ENCODE assay signal across 1 cellular context in genomic region chrX:40012800-40013682, GRCh38.
A peak's percentile ranks its signal among the peaks of the same experiment; 100 is the strongest.
TF ChIP-seq lines count a peak whose summit lies in the region.

No MANE protein-coding gene starts in this region.

TF ChIP-seq in HEK293, 187 proteins besides CTCF, POLR2A, EP300 and RAD21 (continued from another document and continues in another):
- TF ChIP-seq, protein P1, sequence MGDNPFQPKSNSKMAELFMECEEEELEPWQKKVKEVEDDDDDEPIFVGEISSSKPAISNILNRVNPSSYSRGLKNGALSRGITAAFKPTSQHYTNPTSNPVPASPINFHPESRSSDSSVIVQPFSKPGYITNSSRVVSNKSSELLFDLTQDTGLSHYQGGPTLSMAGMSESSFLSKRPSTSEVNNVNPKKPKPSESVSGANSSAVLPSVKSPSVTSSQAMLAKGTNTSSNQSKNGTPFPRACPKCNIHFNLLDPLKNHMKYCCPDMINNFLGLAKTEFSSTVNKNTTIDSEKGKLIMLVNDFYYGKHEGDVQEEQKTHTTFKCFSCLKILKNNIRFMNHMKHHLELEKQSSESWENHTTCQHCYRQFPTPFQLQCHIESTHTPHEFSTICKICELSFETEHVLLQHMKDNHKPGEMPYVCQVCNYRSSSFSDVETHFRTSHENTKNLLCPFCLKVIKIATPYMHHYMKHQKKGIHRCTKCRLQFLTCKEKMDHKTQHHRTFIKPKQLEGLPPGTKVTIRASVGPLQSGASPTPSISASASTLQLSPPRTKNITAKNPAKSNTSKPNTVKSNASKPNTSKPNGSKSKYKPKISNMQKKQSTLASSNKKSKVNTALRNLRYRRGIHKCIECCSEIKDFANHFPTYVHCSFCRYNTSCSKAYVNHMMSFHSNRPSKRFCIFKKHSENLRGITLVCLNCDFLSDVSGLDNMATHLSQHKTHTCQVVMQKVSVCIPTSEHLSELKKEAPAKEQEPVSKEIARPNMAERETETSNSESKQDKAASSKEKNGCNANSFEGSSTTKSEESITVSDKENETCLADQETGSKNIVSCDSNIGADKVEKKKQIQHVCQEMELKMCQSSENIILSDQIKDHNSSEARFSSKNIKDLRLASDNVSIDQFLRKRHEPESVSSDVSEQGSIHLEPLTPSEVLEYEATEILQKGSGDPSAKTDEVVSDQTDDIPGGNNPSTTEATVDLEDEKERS (tag by site-specific recombination; IDR thresholded peaks at IDR 0.05) = no peak
- TF ChIP-seq, protein P2, sequence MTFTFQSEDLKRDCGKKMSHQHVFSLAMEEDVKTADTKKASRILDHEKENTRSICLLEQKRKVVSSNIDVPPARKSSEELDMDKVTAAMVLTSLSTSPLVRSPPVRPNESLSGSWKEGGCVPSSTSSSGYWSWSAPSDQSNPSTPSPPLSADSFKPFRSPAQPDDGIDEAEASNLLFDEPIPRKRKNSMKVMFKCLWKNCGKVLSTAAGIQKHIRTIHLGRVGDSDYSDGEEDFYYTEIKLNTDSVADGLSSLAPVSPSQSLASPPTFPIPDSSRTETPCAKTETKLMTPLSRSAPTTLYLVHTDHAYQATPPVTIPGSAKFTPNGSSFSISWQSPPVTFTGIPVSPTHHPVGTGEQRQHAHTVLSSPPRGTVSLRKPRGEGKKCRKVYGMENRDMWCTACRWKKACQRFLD (tag by site-specific recombination; IDR thresholded peaks at IDR 0.05) = no peak
- TF ChIP-seq ZNF292 (tag by site-specific recombination; IDR thresholded peaks at IDR 0.05; ENCODE audit: borderline replicate concordance, low read depth) (no peak), ZNF571 (tag by site-specific recombination; IDR thresholded peaks at IDR 0.05) (no peak), ZNF302 (tag by site-specific recombination; IDR thresholded peaks at IDR 0.05; ENCODE audit: low read depth) (no peak), ZSCAN18 (tag by site-specific recombination; IDR thresholded peaks at IDR 0.05) (no peak), ZNF121 (tag by site-specific recombination; IDR thresholded peaks at IDR 0.05) (no peak), ZNF626 (tag by site-specific recombination; IDR thresholded peaks at IDR 0.05) (no peak), ZNF768 (tag by site-specific recombination; IDR thresholded peaks at IDR 0.05) (no peak), ZNF585B (tag by site-specific recombination; IDR thresholded peaks at IDR 0.05) (no peak), ZNF658 (tag by site-specific recombination; IDR thresholded peaks at IDR 0.05) (no peak), ZNF133 (tag by site-specific recombination; IDR thresholded peaks at IDR 0.05) (no peak), ZNF501 (tag by site-specific recombination; IDR thresholded peaks at IDR 0.05) (no peak), SP7 (tag by site-specific recombination; IDR thresholded peaks at IDR 0.05) (0 out of 2 replicates have a peak, but pooled peaks have one; percentile 47), ZNF670 (tag by site-specific recombination; IDR thresholded peaks at IDR 0.05; ENCODE audit: low read depth) (no peak), ZNF596 (tag by site-specific recombination; IDR thresholded peaks at IDR 0.05) (no peak), ZNF175 (tag by site-specific recombination; IDR thresholded peaks at IDR 0.05) (no peak), ZNF354C (tag by site-specific recombination; IDR thresholded peaks at IDR 0.05; ENCODE audit: borderline replicate concordance, low read depth) (no peak), OSR2 (tag by site-specific recombination; IDR thresholded peaks at IDR 0.05) (no peak), ZNF366 (tag by site-specific recombination; conservative IDR thresholded peaks at IDR 0.05) (no peak), ZNF624 (tag by site-specific recombination; IDR thresholded peaks at IDR 0.05) (no peak), KLF9 (tag by site-specific recombination; IDR thresholded peaks at IDR 0.05; ENCODE audit: low read depth) (no peak), SCRT1 (tag by site-specific recombination; IDR thresholded peaks at IDR 0.05; ENCODE audit: borderline replicate concordance) (no peak), ZNF266 (tag by site-specific recombination; IDR thresholded peaks at IDR 0.05; ENCODE audit: low read depth) (no peak), ZNF155 (tag by site-specific recombination; IDR thresholded peaks at IDR 0.05) (no peak), SCRT2 (tag by site-specific recombination; IDR thresholded peaks at IDR 0.05) (no peak), ZFHX2 (tag by site-specific recombination; conservative IDR thresholded peaks at IDR 0.05) (no peak), ZNF416 (tag by site-specific recombination; IDR thresholded peaks at IDR 0.05) (no peak), ZNF138 (tag by site-specific recombination; IDR thresholded peaks at IDR 0.05; ENCODE audit: borderline replicate concordance) (no peak), ZNF530 (tag by site-specific recombination; IDR thresholded peaks at IDR 0.05; ENCODE audit: low read depth) (no peak), ZNF214 (tag by site-specific recombination; IDR thresholded peaks at IDR 0.05; ENCODE audit: borderline replicate concordance) (no peak), ZNF529 (tag by site-specific recombination; IDR thresholded peaks at IDR 0.05; ENCODE audit: insufficient replicate concordance) (no peak), EGR2 (tag by site-specific recombination; IDR thresholded peaks at IDR 0.05; ENCODE audit: low read depth) (no peak), ZNF701 (tag by site-specific recombination; IDR thresholded peaks at IDR 0.05) (no peak), YY1 (tag by site-specific recombination; IDR thresholded peaks at IDR 0.05) (no peak), SP2 (tag by site-specific recombination; IDR thresholded peaks at IDR 0.05) (peak; percentile 57), ZBTB26 (tag by site-specific recombination; optimal IDR thresholded peaks at IDR 0.05) (no peak), ZNF10 (tag by site-specific recombination; IDR thresholded peaks at IDR 0.05) (no peak), ZNF2 (tag by site-specific recombination; IDR thresholded peaks at IDR 0.05) (no peak), IKZF3 (tag by site-specific recombination; IDR thresholded peaks at IDR 0.05) (0 out of 2 replicates have a peak, but pooled peaks have one; percentile 16), ZNF274 (IDR thresholded peaks at IDR 0.05; ENCODE audit: low read length) (no peak), ZNF274 (tag by site-specific recombination; IDR thresholded peaks at IDR 0.05; ENCODE audit: borderline replicate concordance) (no peak)
- TF ChIP-seq, protein P3, sequence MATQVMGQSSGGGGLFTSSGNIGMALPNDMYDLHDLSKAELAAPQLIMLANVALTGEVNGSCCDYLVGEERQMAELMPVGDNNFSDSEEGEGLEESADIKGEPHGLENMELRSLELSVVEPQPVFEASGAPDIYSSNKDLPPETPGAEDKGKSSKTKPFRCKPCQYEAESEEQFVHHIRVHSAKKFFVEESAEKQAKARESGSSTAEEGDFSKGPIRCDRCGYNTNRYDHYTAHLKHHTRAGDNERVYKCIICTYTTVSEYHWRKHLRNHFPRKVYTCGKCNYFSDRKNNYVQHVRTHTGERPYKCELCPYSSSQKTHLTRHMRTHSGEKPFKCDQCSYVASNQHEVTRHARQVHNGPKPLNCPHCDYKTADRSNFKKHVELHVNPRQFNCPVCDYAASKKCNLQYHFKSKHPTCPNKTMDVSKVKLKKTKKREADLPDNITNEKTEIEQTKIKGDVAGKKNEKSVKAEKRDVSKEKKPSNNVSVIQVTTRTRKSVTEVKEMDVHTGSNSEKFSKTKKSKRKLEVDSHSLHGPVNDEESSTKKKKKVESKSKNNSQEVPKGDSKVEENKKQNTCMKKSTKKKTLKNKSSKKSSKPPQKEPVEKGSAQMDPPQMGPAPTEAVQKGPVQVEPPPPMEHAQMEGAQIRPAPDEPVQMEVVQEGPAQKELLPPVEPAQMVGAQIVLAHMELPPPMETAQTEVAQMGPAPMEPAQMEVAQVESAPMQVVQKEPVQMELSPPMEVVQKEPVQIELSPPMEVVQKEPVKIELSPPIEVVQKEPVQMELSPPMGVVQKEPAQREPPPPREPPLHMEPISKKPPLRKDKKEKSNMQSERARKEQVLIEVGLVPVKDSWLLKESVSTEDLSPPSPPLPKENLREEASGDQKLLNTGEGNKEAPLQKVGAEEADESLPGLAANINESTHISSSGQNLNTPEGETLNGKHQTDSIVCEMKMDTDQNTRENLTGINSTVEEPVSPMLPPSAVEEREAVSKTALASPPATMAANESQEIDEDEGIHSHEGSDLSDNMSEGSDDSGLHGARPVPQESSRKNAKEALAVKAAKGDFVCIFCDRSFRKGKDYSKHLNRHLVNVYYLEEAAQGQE (tag by site-specific recombination; IDR thresholded peaks at IDR 0.05) = no peak
- TF ChIP-seq, protein P4, sequence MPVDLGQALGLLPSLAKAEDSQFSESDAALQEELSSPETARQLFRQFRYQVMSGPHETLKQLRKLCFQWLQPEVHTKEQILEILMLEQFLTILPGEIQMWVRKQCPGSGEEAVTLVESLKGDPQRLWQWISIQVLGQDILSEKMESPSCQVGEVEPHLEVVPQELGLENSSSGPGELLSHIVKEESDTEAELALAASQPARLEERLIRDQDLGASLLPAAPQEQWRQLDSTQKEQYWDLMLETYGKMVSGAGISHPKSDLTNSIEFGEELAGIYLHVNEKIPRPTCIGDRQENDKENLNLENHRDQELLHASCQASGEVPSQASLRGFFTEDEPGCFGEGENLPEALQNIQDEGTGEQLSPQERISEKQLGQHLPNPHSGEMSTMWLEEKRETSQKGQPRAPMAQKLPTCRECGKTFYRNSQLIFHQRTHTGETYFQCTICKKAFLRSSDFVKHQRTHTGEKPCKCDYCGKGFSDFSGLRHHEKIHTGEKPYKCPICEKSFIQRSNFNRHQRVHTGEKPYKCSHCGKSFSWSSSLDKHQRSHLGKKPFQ (tag by site-specific recombination; IDR thresholded peaks at IDR 0.05) = no peak
- TF ChIP-seq, protein P5, sequence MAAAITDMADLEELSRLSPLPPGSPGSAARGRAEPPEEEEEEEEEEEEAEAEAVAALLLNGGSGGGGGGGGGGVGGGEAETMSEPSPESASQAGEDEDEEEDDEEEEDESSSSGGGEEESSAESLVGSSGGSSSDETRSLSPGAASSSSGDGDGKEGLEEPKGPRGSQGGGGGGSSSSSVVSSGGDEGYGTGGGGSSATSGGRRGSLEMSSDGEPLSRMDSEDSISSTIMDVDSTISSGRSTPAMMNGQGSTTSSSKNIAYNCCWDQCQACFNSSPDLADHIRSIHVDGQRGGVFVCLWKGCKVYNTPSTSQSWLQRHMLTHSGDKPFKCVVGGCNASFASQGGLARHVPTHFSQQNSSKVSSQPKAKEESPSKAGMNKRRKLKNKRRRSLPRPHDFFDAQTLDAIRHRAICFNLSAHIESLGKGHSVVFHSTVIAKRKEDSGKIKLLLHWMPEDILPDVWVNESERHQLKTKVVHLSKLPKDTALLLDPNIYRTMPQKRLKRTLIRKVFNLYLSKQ (tag by site-specific recombination; IDR thresholded peaks at IDR 0.05; ENCODE audit: borderline replicate concordance) = no peak
- TF ChIP-seq, protein P6, sequence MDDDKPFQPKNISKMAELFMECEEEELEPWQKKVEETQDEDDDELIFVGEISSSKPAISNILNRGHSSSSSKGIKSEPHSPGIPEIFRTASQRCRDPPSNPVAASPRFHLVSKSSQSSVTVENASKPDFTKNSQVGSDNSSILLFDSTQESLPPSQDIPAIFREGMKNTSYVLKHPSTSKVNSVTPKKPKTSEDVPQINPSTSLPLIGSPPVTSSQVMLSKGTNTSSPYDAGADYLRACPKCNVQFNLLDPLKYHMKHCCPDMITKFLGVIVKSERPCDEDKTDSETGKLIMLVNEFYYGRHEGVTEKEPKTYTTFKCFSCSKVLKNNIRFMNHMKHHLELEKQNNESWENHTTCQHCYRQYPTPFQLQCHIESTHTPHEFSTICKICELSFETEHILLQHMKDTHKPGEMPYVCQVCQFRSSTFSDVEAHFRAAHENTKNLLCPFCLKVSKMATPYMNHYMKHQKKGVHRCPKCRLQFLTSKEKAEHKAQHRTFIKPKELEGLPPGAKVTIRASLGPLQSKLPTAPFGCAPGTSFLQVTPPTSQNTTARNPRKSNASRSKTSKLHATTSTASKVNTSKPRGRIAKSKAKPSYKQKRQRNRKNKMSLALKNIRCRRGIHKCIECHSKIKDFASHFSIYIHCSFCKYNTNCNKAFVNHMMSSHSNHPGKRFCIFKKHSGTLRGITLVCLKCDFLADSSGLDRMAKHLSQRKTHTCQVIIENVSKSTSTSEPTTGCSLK (tag by site-specific recombination; IDR thresholded peaks at IDR 0.05) = no peak
- TF ChIP-seq, protein P7, sequence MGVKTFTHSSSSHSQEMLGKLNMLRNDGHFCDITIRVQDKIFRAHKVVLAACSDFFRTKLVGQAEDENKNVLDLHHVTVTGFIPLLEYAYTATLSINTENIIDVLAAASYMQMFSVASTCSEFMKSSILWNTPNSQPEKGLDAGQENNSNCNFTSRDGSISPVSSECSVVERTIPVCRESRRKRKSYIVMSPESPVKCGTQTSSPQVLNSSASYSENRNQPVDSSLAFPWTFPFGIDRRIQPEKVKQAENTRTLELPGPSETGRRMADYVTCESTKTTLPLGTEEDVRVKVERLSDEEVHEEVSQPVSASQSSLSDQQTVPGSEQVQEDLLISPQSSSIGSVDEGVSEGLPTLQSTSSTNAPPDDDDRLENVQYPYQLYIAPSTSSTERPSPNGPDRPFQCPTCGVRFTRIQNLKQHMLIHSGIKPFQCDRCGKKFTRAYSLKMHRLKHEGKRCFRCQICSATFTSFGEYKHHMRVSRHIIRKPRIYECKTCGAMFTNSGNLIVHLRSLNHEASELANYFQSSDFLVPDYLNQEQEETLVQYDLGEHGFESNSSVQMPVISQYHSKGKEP (tag by site-specific recombination; IDR thresholded peaks at IDR 0.05) = no peak
- TF ChIP-seq, protein P8, sequence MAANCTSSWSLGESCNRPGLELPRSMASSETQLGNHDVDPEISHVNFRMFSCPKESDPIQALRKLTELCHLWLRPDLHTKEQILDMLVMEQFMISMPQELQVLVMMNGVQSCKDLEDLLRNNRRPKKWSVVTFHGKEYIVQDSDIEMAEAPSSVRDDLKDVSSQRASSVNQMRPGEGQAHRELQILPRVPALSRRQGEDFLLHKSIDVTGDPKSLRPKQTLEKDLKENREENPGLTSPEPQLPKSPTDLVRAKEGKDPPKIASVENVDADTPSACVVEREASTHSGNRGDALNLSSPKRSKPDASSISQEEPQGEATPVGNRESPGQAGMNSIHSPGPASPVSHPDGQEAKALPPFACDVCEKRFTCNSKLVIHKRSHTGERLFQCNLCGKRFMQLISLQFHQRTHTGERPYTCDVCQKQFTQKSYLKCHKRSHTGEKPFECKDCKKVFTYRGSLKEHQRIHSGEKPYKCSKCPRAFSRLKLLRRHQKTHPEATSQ (tag by site-specific recombination; IDR thresholded peaks at IDR 0.05) = no peak
